Comparison of ENCODE assay signal across 27 cellular contexts in the genomic region with DNA sequence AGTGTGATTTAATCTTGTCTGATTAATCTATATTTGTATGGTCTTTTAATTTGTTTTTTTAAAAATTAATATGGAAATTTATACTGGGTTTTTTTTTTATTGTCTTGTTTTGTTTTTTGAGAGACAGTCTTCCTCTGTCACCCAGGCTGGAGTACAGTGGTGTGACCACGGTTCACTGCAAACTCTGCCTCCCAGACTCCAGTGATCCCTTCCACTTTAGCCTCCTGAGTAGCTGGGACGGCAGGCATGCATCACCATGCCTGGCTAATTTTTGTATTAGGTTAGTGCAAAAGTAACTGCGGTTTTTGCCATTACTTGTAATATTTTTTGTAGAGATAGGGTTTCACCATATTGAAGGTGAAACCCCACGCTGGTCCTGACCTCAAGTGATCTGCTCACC.
"Had no signal": no experiment of that assay in that cellular context is flagged by ENCODE, and none has a peak within 500 bp of the region (broad histone marks: within the 10 kb centered on the region; RNA-seq: fewer than 3 reads in every experiment).

No MANE protein-coding gene starts in this region.

- H3K27ac Mint-ChIP-seq: activated CD4-positive, alpha-beta memory T cell treated with anti-CD3 and anti-CD28 coated beads, Interleukin-2, amount 10 ng/mL, durations not matched to agents 7 days and 5 days; activated naive CD4-positive, alpha-beta T cell treated with anti-CD3 and anti-CD28 coated beads, Interleukin-2, amount 10 ng/mL, durations not matched to agents 7 days and 5 days; activated naive CD8-positive, alpha-beta T cell treated with anti-CD3 and anti-CD28 coated beads for 36 hours; activated T-cell treated with anti-CD3 and anti-CD28 coated beads, Interleukin-2, amount 50 U/mL, for 72 hours; activated T-helper 2 cell treated with anti-CD3 and anti-CD28 coated beads, Interferon-gamma antibody, Interleukin-2, Interleukin-4, amounts not matched to agents 10 μg/mL and 5 μg/mL and 100 μg/mL, durations not matched to agents 14 hours and 24 hours and 36 hours; T-helper 1 cell treated with Interleukin-12 subunit alpha and Interleukin-12 subunit beta and Interleukin-4 antibody, amounts not matched to agents 30 μg/mL and 1 μg/mL, for 36 hours had no signal

- H3K9me3 Mint-ChIP-seq: activated CD4-positive, alpha-beta memory T cell treated with anti-CD3 and anti-CD28 coated beads, Interleukin-2, amount 10 ng/mL, durations not matched to agents 7 days and 5 days; activated naive CD4-positive, alpha-beta T cell treated with anti-CD3 and anti-CD28 coated beads, Interleukin-2, amount 10 ng/mL, durations not matched to agents 7 days and 5 days; activated naive CD8-positive, alpha-beta T cell treated with anti-CD3 and anti-CD28 coated beads for 36 hours; activated T-cell treated with anti-CD3 and anti-CD28 coated beads, Interleukin-2, amount 50 U/mL, for 72 hours; activated T-helper 2 cell treated with anti-CD3 and anti-CD28 coated beads, Interferon-gamma antibody, Interleukin-2, Interleukin-4, amounts not matched to agents 10 μg/mL and 5 μg/mL and 100 μg/mL, durations not matched to agents 14 hours and 24 hours and 36 hours; T-helper 1 cell treated with Interleukin-12 subunit alpha and Interleukin-12 subunit beta and Interleukin-4 antibody, amounts not matched to agents 30 μg/mL and 1 μg/mL, for 36 hours had no signal

- ATAC-seq: activated T-cell treated with anti-CD3 and anti-CD28 coated beads, Interleukin-2, amount 50 U/mL, for 72 hours; Panc1; SK-N-SH treated with all-trans-retinoic acid at 6 μM for 48 hours had no signal

- H3K36me3 Mint-ChIP-seq: activated naive CD4-positive, alpha-beta T cell treated with anti-CD3 and anti-CD28 coated beads, Interleukin-2, amount 10 ng/mL, durations not matched to agents 7 days and 5 days had no signal

- FAIRE-seq: colon had no signal

- H3K27me3 Mint-ChIP-seq: activated CD4-positive, alpha-beta memory T cell treated with anti-CD3 and anti-CD28 coated beads, Interleukin-2, amount 10 ng/mL, durations not matched to agents 7 days and 5 days; activated naive CD4-positive, alpha-beta T cell treated with anti-CD3 and anti-CD28 coated beads, Interleukin-2, amount 10 ng/mL, durations not matched to agents 7 days and 5 days; activated naive CD8-positive, alpha-beta T cell treated with anti-CD3 and anti-CD28 coated beads for 36 hours had no signal

- H3K4me3 Mint-ChIP-seq: activated CD4-positive, alpha-beta memory T cell treated with anti-CD3 and anti-CD28 coated beads, Interleukin-2, amount 10 ng/mL, durations not matched to agents 7 days and 5 days; activated naive CD4-positive, alpha-beta T cell treated with anti-CD3 and anti-CD28 coated beads, Interleukin-2, amount 10 ng/mL, durations not matched to agents 7 days and 5 days; activated naive CD8-positive, alpha-beta T cell treated with anti-CD3 and anti-CD28 coated beads for 36 hours; activated T-cell treated with anti-CD3 and anti-CD28 coated beads, Interleukin-2, amount 50 U/mL, for 72 hours; T-helper 1 cell treated with Interleukin-12 subunit alpha and Interleukin-12 subunit beta and Interleukin-4 antibody, amounts not matched to agents 30 μg/mL and 1 μg/mL, for 36 hours had no signal

- DNase-seq: activated CD4-positive, alpha-beta memory T cell treated with anti-CD3 and anti-CD28 coated beads, Interleukin-2, amount 10 ng/mL, durations not matched to agents 7 days and 5 days; activated CD4-positive, alpha-beta T cell treated with anti-CD3 and anti-CD28 coated beads, Interleukin-2, amount 50 U/mL, for 1 hour; activated CD4-positive, CD25-positive, alpha-beta regulatory T cell; activated CD8-positive, alpha-beta memory T cell treated with anti-CD3 and anti-CD28 coated beads, Interleukin-2, amount 50 U/mL, for 4 hours; activated gamma-delta T cell treated with Interleukin-2 at 50 U/mL for 16 hours; activated naive CD4-positive, alpha-beta T cell treated with anti-CD3 and anti-CD28 coated beads, Interleukin-2, amount 10 ng/mL, durations not matched to agents 7 days and 5 days; activated naive CD8-positive, alpha-beta T cell treated with anti-CD3 and anti-CD28 coated beads for 36 hours; activated T-cell treated with anti-CD3 and anti-CD28 coated beads, Interleukin-2, amount 50 U/mL, for 72 hours; brain microvascular endothelial cell; cerebellar nuclear complex; NCI-H1048; NCI-H1930; NCI-H2171; NCI-H2227 treated with DMSO at 0.1 percent for 48 hours; NCI-H446 treated with DMSO at 0.1 percent for 48 hours; NCI-H69; NK-92 treated with Interleukin-12 subunit alpha and Interleukin-12 subunit beta, amount 100 ng/mL, for 24 hours; OCI-M1; SHP77; T-helper 9 cell had no signal

- H3K27me3 ChIP-seq: brain microvascular endothelial cell, SJSA1 had no signal

- H3K4me3 ChIP-seq: SJSA1 had no signal

- H3K27ac ChIP-seq: brain microvascular endothelial cell, RWPE1, SJSA1 had no signal

- H3K36me3 ChIP-seq: brain microvascular endothelial cell had no signal
